24 cellular contexts compared by ENCODE assay signal in the genomic region with DNA sequence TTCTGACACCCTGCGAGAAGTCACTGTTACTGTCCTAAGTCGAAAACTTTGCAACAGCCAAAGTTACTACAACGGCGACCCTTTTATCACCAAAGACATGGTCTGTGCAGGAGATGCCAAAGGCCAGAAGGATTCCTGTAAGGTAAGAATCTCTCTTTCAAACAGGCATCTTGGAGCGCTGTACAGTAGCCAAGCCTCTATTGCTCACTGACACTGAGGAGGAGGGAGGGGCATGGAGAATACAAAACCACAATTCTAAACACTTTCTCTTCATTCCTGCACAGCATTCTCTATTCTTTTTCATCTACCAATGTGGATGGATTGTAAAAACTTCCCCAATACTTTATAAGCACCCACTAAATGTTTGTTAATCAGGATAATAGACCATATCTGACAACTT. TPM values are rescaled to one million over a fixed set of nuclear protein-coding genes. Genes with fewer than 3 reads are reported as not detected.
"Had no signal": no experiment of that assay in that cellular context is flagged by ENCODE, and none has a peak within 500 bp of the region (broad histone marks: within the 10 kb centered on the region; RNA-seq: fewer than 3 reads in every experiment).

No MANE protein-coding gene starts in this region.

- H3K27ac Mint-ChIP-seq: activated CD4-positive, alpha-beta memory T cell treated with anti-CD3 and anti-CD28 coated beads, Interleukin-2, amount 10 ng/mL, durations not matched to agents 7 days and 5 days; activated CD8-positive, alpha-beta memory T cell treated with anti-CD3 and anti-CD28 coated beads, Interleukin-2, amount 10 ng/mL, durations not matched to agents 7 days and 5 days; activated naive CD4-positive, alpha-beta T cell treated with anti-CD3 and anti-CD28 coated beads for 36 hours; activated T-helper 2 cell treated with anti-CD3 and anti-CD28 coated beads, Interferon-gamma antibody, Interleukin-2, Interleukin-4, amounts not matched to agents 10 μg/mL and 5 μg/mL and 100 μg/mL, durations not matched to agents 14 hours and 24 hours and 36 hours; memory B cell had no signal

- H3K9me3 ChIP-seq: breast epithelium, esophagus squamous epithelium, suprapubic skin, vagina had no signal

- H3K9me3 Mint-ChIP-seq: activated naive CD4-positive, alpha-beta T cell treated with anti-CD3 and anti-CD28 coated beads for 36 hours; immature natural killer cell; memory B cell; stimulated activated naive CD8-positive, alpha-beta T cell treated with anti-CD3 and anti-CD28 coated beads, Interleukin-15, amount 100 ng/mL, for 72 hours had no signal

- ATAC-seq: activated CD8-positive, alpha-beta memory T cell treated with anti-CD3 and anti-CD28 coated beads, Interleukin-2, amount 10 ng/mL, durations not matched to agents 7 days and 5 days; naive thymus-derived CD8-positive, alpha-beta T cell; stimulated activated naive CD8-positive, alpha-beta T cell treated with anti-CD3 and anti-CD28 coated beads, Interleukin-15, amount 100 ng/mL, for 72 hours had no signal

- H3K27me3 ChIP-seq: breast epithelium, suprapubic skin, vagina had no signal

- H3K4me3 ChIP-seq: breast epithelium, esophagus squamous epithelium, suprapubic skin, vagina had no signal

- H3K36me3 ChIP-seq: breast epithelium, esophagus squamous epithelium, suprapubic skin, vagina had no signal

- DNase-seq: activated CD4-positive, alpha-beta memory T cell treated with anti-CD3 and anti-CD28 coated beads, Interleukin-2, amount 10 ng/mL, durations not matched to agents 7 days and 5 days; activated CD4-positive, alpha-beta T cell treated with anti-CD3 and anti-CD28 coated beads for 48 hours; activated CD4-positive, CD25-positive, alpha-beta regulatory T cell; activated CD8-positive, alpha-beta memory T cell treated with anti-CD3 and anti-CD28 coated beads, Interleukin-2, amount 10 ng/mL, durations not matched to agents 7 days and 5 days; activated naive CD4-positive, alpha-beta T cell treated with anti-CD3 and anti-CD28 coated beads for 36 hours; aorta; cerebellar nuclear complex; effector memory CD4-positive, alpha-beta T cell; esophagus squamous epithelium; immature natural killer cell; naive thymus-derived CD8-positive, alpha-beta T cell; nucleus accumbens; retina; stimulated activated CD4-positive, alpha-beta T cell treated with anti-CD3 and anti-CD28 coated beads, Interleukin-2, amount 100 ng/mL, for 48 hours; stimulated activated naive CD8-positive, alpha-beta T cell treated with anti-CD3 and anti-CD28 coated beads, Interleukin-15, amount 100 ng/mL, for 72 hours; T1000; trophoblast cell had no signal

- H3K4me3 Mint-ChIP-seq: activated CD4-positive, alpha-beta memory T cell treated with anti-CD3 and anti-CD28 coated beads, Interleukin-2, amount 10 ng/mL, durations not matched to agents 7 days and 5 days; activated CD8-positive, alpha-beta memory T cell treated with anti-CD3 and anti-CD28 coated beads, Interleukin-2, amount 10 ng/mL, durations not matched to agents 7 days and 5 days; activated naive CD4-positive, alpha-beta T cell treated with anti-CD3 and anti-CD28 coated beads for 36 hours; immature natural killer cell; memory B cell; naive thymus-derived CD8-positive, alpha-beta T cell; stimulated activated naive CD8-positive, alpha-beta T cell treated with anti-CD3 and anti-CD28 coated beads, Interleukin-15, amount 100 ng/mL, for 72 hours had no signal

- H3K27ac ChIP-seq: breast epithelium, esophagus squamous epithelium, suprapubic skin, vagina had no signal

- H3K4me1 ChIP-seq: breast epithelium, esophagus squamous epithelium, suprapubic skin, vagina had no signal

- H3K27me3 Mint-ChIP-seq: activated CD4-positive, alpha-beta memory T cell treated with anti-CD3 and anti-CD28 coated beads, Interleukin-2, amount 10 ng/mL, durations not matched to agents 7 days and 5 days; activated CD8-positive, alpha-beta memory T cell treated with anti-CD3 and anti-CD28 coated beads, Interleukin-2, amount 10 ng/mL, durations not matched to agents 7 days and 5 days; naive thymus-derived CD8-positive, alpha-beta T cell; stimulated activated naive CD8-positive, alpha-beta T cell treated with anti-CD3 and anti-CD28 coated beads, Interleukin-15, amount 100 ng/mL, for 72 hours had no signal

- H3K36me3 Mint-ChIP-seq: memory B cell; naive thymus-derived CD8-positive, alpha-beta T cell had no signal

RNA-seq across cellular contexts. Expression of a gene that starts 7.4 kb away (rescaled TPM):
- total RNA-seq: activated naive CD4-positive, alpha-beta T cell treated with anti-CD3 and anti-CD28 coated beads for 36 hours; fibroblast of villous mesenchyme; skeletal muscle tissue had no signal

RNA-seq across cellular contexts. Expression of a gene that starts 46.1 kb away (rescaled TPM):
- total RNA-seq: activated naive CD4-positive, alpha-beta T cell treated with anti-CD3 and anti-CD28 coated beads for 36 hours; naive thymus-derived CD8-positive, alpha-beta T cell; vagina had no signal
